Comparison of ENCODE assay signal across 32 cellular contexts in genomic region chr17:60297729-60298293, GRCh38.
"Had no signal": no experiment of that assay in that cellular context is flagged by ENCODE, and none has a peak within 500 bp of the region (broad histone marks: within the 10 kb centered on the region; RNA-seq: fewer than 3 reads in every experiment).

No MANE protein-coding gene starts in this region.

- H3K27ac ChIP-seq: adrenal gland, brain microvascular endothelial cell, esophagus muscularis mucosa, foreskin keratinocyte, gastrocnemius medialis, heart left ventricle, hepatocyte had no signal

- DNase-seq: activated CD4-positive, alpha-beta memory T cell treated with anti-CD3 and anti-CD28 coated beads for 36 hours; activated CD4-positive, alpha-beta T cell treated with anti-CD3 and anti-CD28 coated beads for 36 hours; activated CD4-positive, alpha-beta T cell treated with anti-CD3 and anti-CD28 coated beads, Interleukin-2, amount 10 ng/mL, durations not matched to agents 24 days and 14 days; activated CD4-positive, CD25-positive, alpha-beta regulatory T cell; activated CD4-positive, CD25-positive, alpha-beta regulatory T cell treated with anti-CD3 and anti-CD28 coated beads, Interleukin-2, amount 50 U/mL, for 72 hours; activated CD8-positive, alpha-beta memory T cell treated with anti-CD3 and anti-CD28 coated beads, Interleukin-2, amount 10 ng/mL, durations not matched to agents 7 days and 5 days; activated CD8-positive, alpha-beta memory T cell treated with anti-CD3 and anti-CD28 coated beads, Interleukin-2, amount 50 U/mL, for 4 hours; activated CD8-positive, alpha-beta T cell treated with anti-CD3 and anti-CD28 coated beads, Interleukin-2, amount 10 ng/mL, durations not matched to agents 7 days and 5 days; activated effector memory CD4-positive, alpha-beta T cell treated with anti-CD3 and anti-CD28 coated beads, Interleukin-2, amount 50 U/mL, for 16 hours; activated naive CD4-positive, alpha-beta T cell treated with anti-CD3 and anti-CD28 coated beads for 36 hours; activated naive CD8-positive, alpha-beta T cell treated with anti-CD3 and anti-CD28 coated beads for 36 hours; activated naive CD8-positive, alpha-beta T cell treated with anti-CD3 and anti-CD28 coated beads, Interleukin-2, amount 50 U/mL, for 24 hours; activated T-cell treated with anti-CD3 and anti-CD28 coated beads, Interleukin-2, amount 50 U/mL, for 1 hour; activated T-cell treated with anti-CD3 and anti-CD28 coated beads, Interleukin-2, amount 50 U/mL, for 48 hours; adrenal gland; amygdala; aorta; brain microvascular endothelial cell; caudate nucleus; cortex of kidney; dermis blood vessel endothelial cell; effector CD4-positive, alpha-beta T cell; effector memory CD8-positive, alpha-beta T cell; erythroblast; foreskin keratinocyte; gastrocnemius medialis; glutamatergic neuron; heart left ventricle; T-helper 17 cell; T1000 had no signal

- ATAC-seq: activated CD4-positive, alpha-beta T cell treated with anti-CD3 and anti-CD28 coated beads for 36 hours; activated CD8-positive, alpha-beta memory T cell treated with anti-CD3 and anti-CD28 coated beads, Interleukin-2, amount 10 ng/mL, durations not matched to agents 7 days and 5 days; activated CD8-positive, alpha-beta T cell treated with anti-CD3 and anti-CD28 coated beads, Interleukin-2, amount 10 ng/mL, durations not matched to agents 7 days and 5 days; activated naive CD8-positive, alpha-beta T cell treated with anti-CD3 and anti-CD28 coated beads, Interleukin-2, amount 50 U/mL, for 24 hours; effector memory CD8-positive, alpha-beta T cell; foreskin keratinocyte; gastrocnemius medialis; heart left ventricle; T-helper 17 cell had no signal
